In the genomic region with DNA sequence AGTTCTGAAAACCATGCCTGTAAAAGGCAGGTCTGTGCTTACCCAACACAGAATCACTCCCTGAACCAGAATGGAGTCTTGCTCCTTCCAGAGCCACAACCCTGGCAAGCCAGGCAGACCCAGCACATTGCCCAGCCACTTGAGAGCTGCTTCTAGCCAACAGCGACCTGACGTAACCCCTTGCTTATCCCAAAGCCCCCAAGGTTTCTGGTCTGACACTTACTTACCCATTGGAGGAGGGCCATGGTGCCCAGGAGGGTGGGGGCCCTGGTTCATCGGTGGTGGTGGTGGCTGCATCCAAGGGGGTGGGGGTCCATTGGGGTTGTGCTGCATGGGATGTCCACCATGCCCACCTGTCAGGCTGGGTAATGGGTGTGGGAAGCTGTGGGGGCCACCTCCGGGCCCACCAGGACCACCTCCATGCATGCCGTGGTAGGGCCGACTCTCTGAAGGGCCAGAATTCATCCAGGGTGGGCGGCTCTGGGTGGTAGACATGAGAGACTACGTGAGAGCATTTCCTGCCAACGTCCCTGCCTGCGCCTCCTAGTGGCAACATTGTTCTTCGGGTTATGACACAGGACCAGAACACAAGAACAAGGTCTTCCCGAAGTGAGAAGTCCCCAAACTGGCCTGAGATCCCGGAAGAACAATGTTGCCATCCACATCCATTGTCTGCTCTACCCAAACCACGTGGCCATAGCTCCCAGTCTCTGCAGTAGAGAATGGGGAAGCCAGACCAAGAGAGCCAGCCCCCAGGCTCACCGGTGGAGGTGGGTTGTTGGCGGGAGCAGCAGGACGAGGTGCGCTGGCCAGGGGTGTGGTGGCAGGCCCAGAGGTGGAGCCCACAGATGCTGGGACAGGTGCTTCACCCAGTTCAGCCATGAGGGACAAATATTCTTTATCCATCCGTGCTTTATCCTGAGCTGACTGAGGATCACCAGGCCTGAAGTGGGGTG, we compare ENCODE assay signal across 9 cellular contexts. TPM values are rescaled to one million over a fixed set of nuclear protein-coding genes. Genes with fewer than 3 reads are reported as not detected.
A peak's percentile ranks its signal among the peaks of the same experiment; 100 is the strongest.
DNase-seq lines count a peak whose midpoint lies in the region; ATAC-seq and TF ChIP-seq lines count a peak whose summit lies in the region.
"Had no signal": no experiment of that assay in that cellular context is flagged by ENCODE, and none has a peak within 500 bp of the region (broad histone marks: within the 10 kb centered on the region; RNA-seq: fewer than 3 reads in every experiment).

No MANE protein-coding gene starts in this region.

- H3K9me3 ChIP-seq in mucosa of descending colon = no peaks in the 10 kb centered on the region

- peaks cover 6% of the 10 kb centered on the region for H3K4me1 ChIP-seq in mucosa of descending colon (ENCODE audit: low read depth)

- ATAC-seq in mucosa of descending colon (peak; percentile 62), GM19023 (IDR thresholded peaks at IDR 0.05; ENCODE audit: unreplicated experiment) (no peak)

- peaks cover 53% of the 10 kb centered on the region for H3K36me3 ChIP-seq in mucosa of descending colon (ENCODE audit: low read depth)

- H3K4me3 ChIP-seq in mucosa of descending colon = no peak overlapping the region

- intact Hi-C loops in mucosa of descending colon (cut with DNase I, micrococcal nuclease) = no loop called here

- DNase-seq in GM03348 (ENCODE audit: low spot score) = peak; percentile 60
- peak; percentile 57 for DNase-seq in MV-4-11 (lab: John Stamatoyannopoulos, UW)
- peak; percentile 89 for DNase-seq in activated CD4-positive, alpha-beta T cell treated with anti-CD3 and anti-CD28 coated beads for 48 hours
- DNase-seq in dermis blood vessel endothelial cell = peak; percentile 89
- peak; percentile 62 to 89 (median 73) for DNase-seq in mucosa of descending colon
- peak; percentile 54 to 63 for DNase-seq in stimulated activated CD8-positive, alpha-beta memory T cell treated with anti-CD3 and anti-CD28 coated beads, Interleukin-7, amount 100 ng/mL, for 48 hours (ENCODE audit: extremely low read depth in 1 of 2, low read depth in 1 of 2)
- no peak for DNase-seq in cerebellar nuclear complex (lab: John Stamatoyannopoulos, UW)

- TF ChIP-seq CTCF in mucosa of descending colon (IDR thresholded peaks at IDR 0.05) = no peak

RNA-seq across cellular contexts. Expression of a gene that starts 7.8 kb away (rescaled TPM):
- total RNA-seq in dermis blood vessel endothelial cell (0.23 and 0.34 TPM in 2 replicates), mucosa of descending colon (10 to 100 TPM in 1 of 3 donors, 1 to 10 TPM in 2; 2.0 to 21.1 (median 2.8) TPM)
- total RNA-seq: glomerular endothelial cell had no signal

RNA-seq across cellular contexts. Expression of a gene that starts 10.7 kb away (rescaled TPM):
- total RNA-seq in dermis blood vessel endothelial cell (104 and 116 TPM in 2 replicates), mucosa of descending colon (100 to 1,000 TPM; 223 to 317 (median 241) TPM)

RNA-seq across cellular contexts. Expression of a gene that starts 23.7 kb away (rescaled TPM):
- total RNA-seq in dermis blood vessel endothelial cell (2.0 and 2.9 TPM in 2 replicates), mucosa of descending colon (10 to 100 TPM in 1 of 3 donors, 1 to 10 TPM in 2; 3.3 to 25.6 (median 9.7) TPM)

RNA-seq across cellular contexts. Expression of a gene that starts 35.4 kb away (rescaled TPM):
- 46.1 and 93.6 TPM in 2 replicates for total RNA-seq in dermis blood vessel endothelial cell
- total RNA-seq in mucosa of descending colon = 10 to 100 TPM in 2 of 3 donors, 1 to 10 TPM in 1; 8.7 to 16.8 (median 14.1) TPM

RNA-seq across cellular contexts. Expression of a gene that starts 42.7 kb away (rescaled TPM):
- total RNA-seq in dermis blood vessel endothelial cell (20.1 and 38.7 TPM in 2 replicates), mucosa of descending colon (10 to 100 TPM; 19.3 to 26.4 (median 21.9) TPM)

Comparison
In these comparisons a context has a peak if more than half of its experiments do, and no peak if none do; other contexts are left out.
1. DNase-seq: peak in GM03348 (single experiment), MV-4-11 (single experiment), activated CD4-positive, alpha-beta T cell treated with anti-CD3 and anti-CD28 coated beads for 48 hours (single experiment), dermis blood vessel endothelial cell (single experiment), mucosa of descending colon (3 of 3) and stimulated activated CD8-positive, alpha-beta memory T cell treated with anti-CD3 and anti-CD28 coated beads, Interleukin-7, amount 100 ng/mL, for 48 hours (2 of 2); none in cerebellar nuclear complex (0 of 2).